8 cellular contexts compared by ENCODE assay signal in genomic region chr5:180209137-180209581, GRCh38. TPM values are rescaled to one million over a fixed set of nuclear protein-coding genes. Genes with fewer than 3 reads are reported as not detected.
DNase-seq lines count a peak whose midpoint lies in the region; ATAC-seq and TF ChIP-seq lines count a peak whose summit lies in the region.

RASGEF1C (minus strand) TSS chr5:180209211; CDS start chr5:180138052, 71,159 bp downstream.

- CTCF ChIA-PET in RWPE1 (lab: Yijun Ruan, JAX) = interaction anchor here (0.6 to 2.8 kb wide), 18 partner anchors 11 to 143 kb away, joined by 3 to 15 read pairs (median 4); no protein-coding TSS in a partner anchor

- H3K27me3 Mint-ChIP-seq in activated naive CD4-positive, alpha-beta T cell treated with anti-CD3 and anti-CD28 coated beads, Interleukin-2, amount 50 U/mL, for 24 hours = peaks cover 24% of the 10 kb centered on the region
- peaks cover 41% of the 10 kb centered on the region for H3K27me3 Mint-ChIP-seq in progenitor cell of endocrine pancreas

- peak; percentile 85 for TF ChIP-seq CTCF in RWPE1 (conservative IDR thresholded peaks at IDR 0.05; ENCODE audit: low read depth)
- TF ChIP-seq CTCF in progenitor cell of endocrine pancreas (IDR thresholded peaks at IDR 0.05; ENCODE audit: unreplicated experiment) = peak; percentile 54
- peak in 5 of 6 experiments; percentile 58 to 77 (median 60) for TF ChIP-seq CTCF in upper lobe of left lung (IDR thresholded peaks at IDR 0.05)

- TF ChIP-seq POLR2A in upper lobe of left lung (IDR thresholded peaks at IDR 0.05) = no peak

- H3K27ac Mint-ChIP-seq in activated naive CD4-positive, alpha-beta T cell treated with anti-CD3 and anti-CD28 coated beads, Interleukin-2, amount 50 U/mL, for 24 hours = no peak within 1 kb of the TSS
- no peak within 1 kb of the TSS for H3K27ac Mint-ChIP-seq in progenitor cell of endocrine pancreas

- H3K4me3 ChIP-seq in upper lobe of left lung = peak within 1 kb of the TSS in 3 of 4 donors; percentile 41 to 43 (median 41)

- H3K4me1 Mint-ChIP-seq in activated naive CD4-positive, alpha-beta T cell treated with anti-CD3 and anti-CD28 coated beads, Interleukin-2, amount 50 U/mL, for 24 hours = peaks cover 7% of the 10 kb centered on the region
- H3K4me1 Mint-ChIP-seq in progenitor cell of endocrine pancreas (ENCODE audit: low read depth) = peaks cover 1% of the 10 kb centered on the region

- DNase-seq in NCI-H1436 (lab: John Stamatoyannopoulos, UW) (peak; percentile 2), NCI-H1436 treated with DMSO at 0.1 percent for 48 hours (lab: John Stamatoyannopoulos, UW) (no peak), RWPE1 (ENCODE audit: low spot score) (peak; percentile 82), head of caudate nucleus (peak in 39 of 42 donors; percentile 44 to 88 (median 75)), progenitor cell of endocrine pancreas (ENCODE audit: low spot score, unreplicated experiment) (peak; percentile 73), upper lobe of left lung (peak; percentile 55 to 95)

- WGBS in upper lobe of left lung, 2 donors = 40 to 49% methylated on average over 2 to 3 of the region's 55 CpGs

- H3K36me3 ChIP-seq in upper lobe of left lung = no peaks in the 10 kb centered on the region

- H3K36me3 Mint-ChIP-seq in activated naive CD4-positive, alpha-beta T cell treated with anti-CD3 and anti-CD28 coated beads, Interleukin-2, amount 50 U/mL, for 24 hours = no peaks in the 10 kb centered on the region
- no peaks in the 10 kb centered on the region for H3K36me3 Mint-ChIP-seq in progenitor cell of endocrine pancreas (ENCODE audit: insufficient read depth)

- ATAC-seq in HG03135 (IDR thresholded peaks at IDR 0.05; ENCODE audit: unreplicated experiment) (peak; percentile 79), upper lobe of left lung (ENCODE audit: low FRiP score in 2 of 2) (peak in 1 of 2 donors; percentile 91)

- H3K9me3 Mint-ChIP-seq in activated naive CD4-positive, alpha-beta T cell treated with anti-CD3 and anti-CD28 coated beads, Interleukin-2, amount 50 U/mL, for 24 hours = no peaks in the 10 kb centered on the region
- no peaks in the 10 kb centered on the region for H3K9me3 Mint-ChIP-seq in progenitor cell of endocrine pancreas (ENCODE audit: low read depth)

- peaks cover 0 to 17% (median 9%) of the 10 kb centered on the region in 4 donors for H3K27me3 ChIP-seq in upper lobe of left lung

- H3K9me3 ChIP-seq in upper lobe of left lung = no peaks in the 10 kb centered on the region

- POLR2A ChIA-PET in RWPE1 (lab: Yijun Ruan, JAX; ENCODE audit: low non-redundant PET) = interaction anchor here (1.0 kb wide), 1 partner anchor 116 kb away, joined by 3 read pairs; no protein-coding TSS in a partner anchor

- intact Hi-C loops in head of caudate nucleus (cut with DNase I) = loop anchor here (10.0 kb wide), 1 partner anchor 84 kb away; no protein-coding TSS in a partner anchor

- peak within 1 kb of the TSS; percentile 62 for H3K4me3 Mint-ChIP-seq in activated naive CD4-positive, alpha-beta T cell treated with anti-CD3 and anti-CD28 coated beads, Interleukin-2, amount 50 U/mL, for 24 hours
- peak within 1 kb of the TSS; percentile 62 for H3K4me3 Mint-ChIP-seq in progenitor cell of endocrine pancreas (ENCODE audit: low read depth)

- no peak within 1 kb of the TSS for H3K27ac ChIP-seq in RWPE1
- H3K27ac ChIP-seq in upper lobe of left lung = no peak within 1 kb of the TSS

- H3K4me1 ChIP-seq in upper lobe of left lung = peaks cover 5 to 18% (median 6%) of the 10 kb centered on the region in 4 donors

- no peak for TF ChIP-seq EP300 in upper lobe of left lung (IDR thresholded peaks at IDR 0.05)

RNA-seq across cellular contexts. Expression of gene RASGEF1C, which starts in this region (rescaled TPM):
- total RNA-seq in progenitor cell of endocrine pancreas = 0.51 and 1.3 TPM in 2 replicates
- total RNA-seq in upper lobe of left lung = not detected

Comparison
In these comparisons a context has a peak if more than half of its experiments do, and no peak if none do; other contexts are left out.
1. Peak in DNase-seq and H3K4me3 ChIP-seq in upper lobe of left lung; RNA of the gene not detected or under 1 TPM.